ENCODE assay signal across 8 cellular contexts in genomic region chr18:47756364-47757016, GRCh38.
DNase-seq lines count a peak whose midpoint lies in the region; ATAC-seq and TF ChIP-seq lines count a peak whose summit lies in the region.

No MANE protein-coding gene starts in this region.

- CTCF ChIA-PET in activated CD4-positive, alpha-beta memory T cell treated with anti-CD3 and anti-CD28 coated beads, Interleukin-2, amount 10 ng/mL, durations not matched to agents 7 days and 5 days (lab: Charles Lee), result interaction anchor here (1.0 to 2.4 kb wide), 3 partner anchors 14 to 242 kb away, joined by 3 to 17 read pairs (median 3); no protein-coding TSS in a partner anchor

- no peak for TF ChIP-seq POLR2A in erythroblast (IDR thresholded peaks at IDR 0.05; ENCODE audit: low read length)
- no peak for TF ChIP-seq POLR2A in thyroid gland (IDR thresholded peaks at IDR 0.05)

- H3K4me1 ChIP-seq in HAP-1 (no peaks in the 10 kb centered on the region), thyroid gland (no peaks in the 10 kb centered on the region)

- H3K27me3 ChIP-seq in HAP-1 (ENCODE audit: low read depth), result no peaks in the 10 kb centered on the region
- H3K27me3 ChIP-seq in thyroid gland, result no peaks in the 10 kb centered on the region

- ATAC-seq in natural killer cell (peak; percentile 65 to 73 (median 68)), HG02610 (IDR thresholded peaks at IDR 0.05; ENCODE audit: unreplicated experiment) (no peak)

- no peaks in the 10 kb centered on the region for H3K9me3 ChIP-seq in HAP-1
- no peaks in the 10 kb centered on the region for H3K9me3 ChIP-seq in thyroid gland

- TF ChIP-seq CTCF in natural killer cell (IDR thresholded peaks at IDR 0.05) (peak; percentile 80), thyroid gland (IDR thresholded peaks at IDR 0.05) (peak; percentile 70 to 92 (median 79))

- H3K36me3 ChIP-seq in HAP-1 (replicated peaks), result no peaks in the 10 kb centered on the region
- no peaks in the 10 kb centered on the region for H3K36me3 ChIP-seq in thyroid gland

- no peak overlapping the region for H3K27ac Mint-ChIP-seq in activated CD4-positive, alpha-beta memory T cell treated with anti-CD3 and anti-CD28 coated beads, Interleukin-2, amount 10 ng/mL, durations not matched to agents 7 days and 5 days
- H3K27ac Mint-ChIP-seq in natural killer cell, result no peak overlapping the region

- H3K27me3 Mint-ChIP-seq in activated CD4-positive, alpha-beta memory T cell treated with anti-CD3 and anti-CD28 coated beads, Interleukin-2, amount 10 ng/mL, durations not matched to agents 7 days and 5 days, result peaks cover 14% of the 10 kb centered on the region
- peaks cover 28 to 31% of the 10 kb centered on the region in 2 donors for H3K27me3 Mint-ChIP-seq in natural killer cell (ENCODE audit: low read depth in 2 of 2)

- H3K27ac ChIP-seq in thyroid gland, result no peak overlapping the region

- no peak overlapping the region for H3K4me3 ChIP-seq in HAP-1
- no peak overlapping the region for H3K4me3 ChIP-seq in thyroid gland (replicated peaks in 1 of 3)

- H3K4me1 Mint-ChIP-seq in activated CD4-positive, alpha-beta memory T cell treated with anti-CD3 and anti-CD28 coated beads, Interleukin-2, amount 10 ng/mL, durations not matched to agents 7 days and 5 days, result no peaks in the 10 kb centered on the region
- peaks cover 4 to 11% of the 10 kb centered on the region in 2 donors for H3K4me1 Mint-ChIP-seq in natural killer cell

- H3K36me3 Mint-ChIP-seq in activated CD4-positive, alpha-beta memory T cell treated with anti-CD3 and anti-CD28 coated beads, Interleukin-2, amount 10 ng/mL, durations not matched to agents 7 days and 5 days (ENCODE audit: low read depth), result peaks cover 3% of the 10 kb centered on the region
- peaks cover 19% of the 10 kb centered on the region for H3K36me3 Mint-ChIP-seq in natural killer cell

- H3K4me3 Mint-ChIP-seq in activated CD4-positive, alpha-beta memory T cell treated with anti-CD3 and anti-CD28 coated beads, Interleukin-2, amount 10 ng/mL, durations not matched to agents 7 days and 5 days, result no peak overlapping the region
- H3K4me3 Mint-ChIP-seq in natural killer cell, result no peak overlapping the region

- in situ Hi-C loops in HAP-1 (cut with MboI; ENCODE audit: low sequenced_read_pairs), result no loop called here

- H3K9me3 Mint-ChIP-seq in activated CD4-positive, alpha-beta memory T cell treated with anti-CD3 and anti-CD28 coated beads, Interleukin-2, amount 10 ng/mL, durations not matched to agents 7 days and 5 days, result peaks cover 2% of the 10 kb centered on the region
- H3K9me3 Mint-ChIP-seq in natural killer cell, result peaks cover 2 to 6% of the 10 kb centered on the region in 2 donors

- intact Hi-C loops in natural killer cell (cut with micrococcal nuclease) (no loop called here), thyroid gland (cut with DNase I) (loop anchor here (5.0 kb wide), 1 partner anchor 534 kb away; no protein-coding TSS in a partner anchor)

- POLR2A ChIA-PET in activated CD4-positive, alpha-beta memory T cell treated with anti-CD3 and anti-CD28 coated beads, Interleukin-2, amount 10 ng/mL, durations not matched to agents 7 days and 5 days (lab: Charles Lee), result no interaction called here

- DNase-seq in COLO668 (lab: John Stamatoyannopoulos, UW; ENCODE audit: unreplicated experiment) (peak; percentile 54), HAP-1 (ENCODE audit: low spot score in 2 of 2) (peak; percentile 28 to 82), NCI-H460 (ENCODE audit: extremely low read depth, low read depth) (peak; percentile 38), erythroblast (lab: John Stamatoyannopoulos, UW) (peak; percentile 68 to 79), natural killer cell (peak; percentile 44), thyroid gland (peak; percentile 58 to 72)
- DNase-seq in activated CD4-positive, alpha-beta memory T cell treated with anti-CD3 and anti-CD28 coated beads, Interleukin-2, amount 10 ng/mL, durations not matched to agents 7 days and 5 days, result peak; percentile 63

- 19 to 20% methylated on average over 9 of the region's 9 CpGs for WGBS in thyroid gland, 2 donors
